Comparison of ENCODE assay signal across 9 cellular contexts in the genomic region with DNA sequence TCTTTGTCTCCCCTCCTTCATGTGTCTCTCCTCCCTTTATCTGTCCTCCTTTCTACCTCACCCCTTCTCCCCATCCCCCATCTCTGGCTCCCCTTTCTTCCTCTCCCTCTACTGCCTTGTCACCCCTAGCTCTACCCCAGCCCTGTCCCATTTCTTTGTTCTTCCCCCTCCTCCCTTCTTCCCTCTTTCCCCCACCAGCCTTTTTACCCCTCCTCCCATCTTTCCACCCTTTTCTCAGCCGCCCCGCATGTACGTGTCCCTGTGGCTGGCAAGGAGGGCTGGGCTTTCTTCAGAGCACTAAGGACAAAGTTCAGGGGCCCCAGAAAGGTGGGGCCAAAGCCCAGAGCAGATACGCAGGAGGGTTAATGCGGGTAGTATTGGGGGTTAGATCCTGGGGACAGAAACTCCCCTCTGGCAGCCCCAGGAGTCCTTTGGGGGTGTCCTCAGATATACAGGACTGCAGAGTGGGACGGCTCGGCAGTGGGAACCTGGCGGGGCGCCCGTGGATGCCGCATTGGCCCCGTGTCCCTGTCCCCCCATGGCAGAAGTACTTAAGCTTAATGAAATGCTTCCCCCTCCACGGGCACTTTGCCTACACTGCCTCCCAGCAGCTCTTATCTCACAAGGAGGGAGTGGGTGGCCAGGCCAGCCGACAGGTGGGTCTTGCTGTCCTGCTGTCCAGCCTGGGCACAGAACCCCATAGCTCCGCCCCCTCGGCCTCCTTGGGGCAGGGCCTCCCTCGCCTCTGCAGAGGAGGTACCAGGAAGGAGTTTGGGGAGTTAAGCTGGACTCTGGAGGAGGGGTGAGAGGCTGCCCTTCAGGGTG. TPM values are rescaled to one million over a fixed set of nuclear protein-coding genes. Genes with fewer than 3 reads are reported as not detected.
DNase-seq lines count a peak whose midpoint lies in the region; ATAC-seq and TF ChIP-seq lines count a peak whose summit lies in the region.
"Had no signal": no experiment of that assay in that cellular context is flagged by ENCODE, and none has a peak within 500 bp of the region (broad histone marks: within the 10 kb centered on the region; RNA-seq: fewer than 3 reads in every experiment).

No MANE protein-coding gene starts in this region.

- CTCF ChIA-PET in activated B cell treated with CpG ODN at 0.5 μM for 24 hours (lab: Charles Lee), result interaction anchor here (1.0 kb wide), 1 partner anchor 15 kb away, joined by 4 read pairs; no protein-coding TSS in a partner anchor

- H3K27ac Mint-ChIP-seq in activated B cell treated with CpG ODN at 0.5 μM for 24 hours, result no peak overlapping the region

- POLR2A ChIA-PET in activated B cell treated with CpG ODN at 0.5 μM for 24 hours (lab: Charles Lee), result no interaction called here

- peaks cover 0 to 15% (median 0%) of the 10 kb centered on the region in 6 donors for H3K36me3 ChIP-seq in spleen

- peaks cover 56 to 100% (median 87%) of the 10 kb centered on the region in 6 donors for H3K4me1 ChIP-seq in spleen

- ATAC-seq in activated B cell treated with CpG ODN at 0.5 μM for 24 hours (ENCODE audit: low read depth), result no peak
- ATAC-seq in HG03196 (IDR thresholded peaks at IDR 0.05; ENCODE audit: unreplicated experiment), result no peak

- peak overlapping the region in 1 of 8 donors; percentile 4 for H3K4me3 ChIP-seq in spleen
- H3K4me3 ChIP-seq: SJSA1 had no signal

- peak overlapping the region in 7 of 8 donors; percentile 36 to 86 (median 78) for H3K27ac ChIP-seq in spleen
- H3K27ac ChIP-seq: SJSA1 had no signal

- peaks cover 63% of the 10 kb centered on the region for H3K4me1 Mint-ChIP-seq in activated B cell treated with CpG ODN at 0.5 μM for 24 hours

- no peaks in the 10 kb centered on the region for H3K27me3 ChIP-seq in spleen (replicated peaks in 1 of 7)
- H3K27me3 ChIP-seq: SJSA1 had no signal

- no peaks in the 10 kb centered on the region for H3K9me3 ChIP-seq in spleen
- H3K9me3 ChIP-seq: SJSA1 had no signal

- H3K27me3 Mint-ChIP-seq in activated B cell treated with CpG ODN at 0.5 μM for 24 hours, result no peaks in the 10 kb centered on the region

- no peak for TF ChIP-seq CTCF in activated B cell treated with CpG ODN at 0.5 μM for 24 hours (IDR thresholded peaks at IDR 0.05)
- TF ChIP-seq CTCF in spleen (IDR thresholded peaks at IDR 0.05 in 8 of 11, conservative IDR thresholded peaks at IDR 0.05 in 3 of 11), result no peak

- H3K36me3 Mint-ChIP-seq in activated B cell treated with CpG ODN at 0.5 μM for 24 hours (ENCODE audit: low read depth), result peaks cover 5% of the 10 kb centered on the region

- H3K4me3 Mint-ChIP-seq in activated B cell treated with CpG ODN at 0.5 μM for 24 hours, result peak overlapping the region; percentile 32

- intact Hi-C loops in activated B cell treated with CpG ODN at 0.5 μM for 24 hours (cut with micrococcal nuclease), result no loop called here
- intact Hi-C loops in spleen (cut with DNase I; ENCODE audit: low total_unique reads), result no loop called here

- DNase-seq in HT-29 (ENCODE audit: low spot score) (peak; percentile 84), activated B cell treated with CpG ODN at 0.5 μM for 24 hours (no peak), kidney tubule cell (ENCODE audit: low spot score) (peak; percentile 25), spleen (peak; percentile 87), NCI-H526 treated with DMSO at 0.1 percent for 48 hours (lab: John Stamatoyannopoulos, UW) (no peak), MV-4-11 (lab: John Stamatoyannopoulos, UW) (no peak), OCI-M2 (lab: John Stamatoyannopoulos, UW; ENCODE audit: unreplicated experiment) (no peak)

- no peaks in the 10 kb centered on the region for H3K9me3 Mint-ChIP-seq in activated B cell treated with CpG ODN at 0.5 μM for 24 hours

- 36 to 64% (median 56%) methylated on average over 16 to 17 of the region's 17 CpGs for WGBS in spleen, 5 donors

- TF ChIP-seq POLR2A in spleen (IDR thresholded peaks at IDR 0.05), result no peak

RNA-seq across cellular contexts. Expression of a gene that starts 8.3 kb away (rescaled TPM):
- 31.1 and 33.2 TPM in 2 replicates for total RNA-seq in HT-29 (2014; rRNA removed; shearing (Covaris generic))
- total RNA-seq in activated B cell treated with CpG ODN at 0.5 μM for 24 hours (5.4 and 5.9 TPM in 2 replicates), spleen (10 to 100 TPM; 14.6 to 36.1 (median 19.7) TPM)
- 10 to 100 TPM in 1 of 3 donors, 1 to 10 TPM in 2; 3.9 to 12.9 (median 4.7) TPM for polyA plus RNA-seq in spleen

RNA-seq across cellular contexts. Expression of a gene that starts 16.9 kb away (rescaled TPM):
- total RNA-seq in HT-29 (2014; rRNA removed; shearing (Covaris generic)), result 56.3 and 56.6 TPM in 2 replicates
- total RNA-seq in activated B cell treated with CpG ODN at 0.5 μM for 24 hours, result 110 and 127 TPM in 2 replicates
- total RNA-seq in spleen, result 100 to 1,000 TPM in 1 of 7 donors, 10 to 100 TPM in 6; 71.7 to 102 (median 79.1) TPM
- polyA plus RNA-seq in spleen, result 10 to 100 TPM; 29.2 to 54.4 (median 42.7) TPM

RNA-seq across cellular contexts. Expression of a gene that starts 29.3 kb away (rescaled TPM):
- 22.6 and 25.7 TPM in 2 replicates for total RNA-seq in HT-29 (2014; rRNA removed; shearing (Covaris generic))
- 5.5 and 6.1 TPM in 2 replicates for total RNA-seq in activated B cell treated with CpG ODN at 0.5 μM for 24 hours
- total RNA-seq in spleen, result 10 to 100 TPM in 4 of 7 donors, 1 to 10 TPM in 3; 5.5 to 15.8 (median 10.2) TPM
- 1 to 10 TPM; 3.3 to 6.4 (median 5.2) TPM for polyA plus RNA-seq in spleen

RNA-seq across cellular contexts. Expression of a gene that starts 50.7 kb away (rescaled TPM):
- total RNA-seq in HT-29 (2014; rRNA removed; shearing (Covaris generic)), result 44.1 and 47.1 TPM in 2 replicates
- total RNA-seq in activated B cell treated with CpG ODN at 0.5 μM for 24 hours (84.5 and 101 TPM in 2 replicates), spleen (100 to 1,000 TPM; 101 to 154 (median 127) TPM)
- polyA plus RNA-seq in spleen, result 10 to 100 TPM; 52.6 to 85.0 (median 73.3) TPM

RNA-seq across cellular contexts. Expression of a gene that starts 55.9 kb away (rescaled TPM):
- total RNA-seq in HT-29 (2014; rRNA removed; shearing (Covaris generic)), result not detected in 2 replicates
- total RNA-seq in activated B cell treated with CpG ODN at 0.5 μM for 24 hours (not detected in 2 replicates), spleen (1 to 10 TPM in 2 of 7 donors, under 1 TPM in 1, not detected in 4; 0.54 to 1.8 (median 1.6) TPM)
- polyA plus RNA-seq in spleen, result 1 to 10 TPM in 2 of 3 donors, under 1 TPM in 1; 0.24 to 1.4 (median 1.2) TPM
- total RNA-seq: SJSA1 had no signal

Comparison
In these comparisons a context has a peak if more than half of its experiments do, and no peak if none do; other contexts are left out.
1. DNase-seq: peak in HT-29 (single experiment), kidney tubule cell (single experiment) and spleen (single experiment); none in activated B cell treated with CpG ODN at 0.5 μM for 24 hours (single experiment), NCI-H526 treated with DMSO at 0.1 percent for 48 hours (single experiment), MV-4-11 (single experiment) and OCI-M2 (single experiment).